ENCODE assay signal across 1 cellular context in genomic region chr11:76769645-76770586, GRCh38.
TF ChIP-seq lines count a peak whose summit lies in the region.

No MANE protein-coding gene starts in this region.

TF ChIP-seq in HepG2, 621 proteins besides CTCF, POLR2A, EP300 and RAD21 (continued from another document and continues in another):
- peak; percentile 82 for TF ChIP-seq HNF4G (IDR thresholded peaks at IDR 0.05; ENCODE audit: borderline replicate concordance, low read depth, low read length)
- TF ChIP-seq HNF4G (CRISPR knock-in tag; IDR thresholded peaks at IDR 0.05; ENCODE audit: borderline replicate concordance, low read depth) = no peak
- TF ChIP-seq HOXA9 (CRISPR knock-in tag; IDR thresholded peaks at IDR 0.05; ENCODE audit: borderline replicate concordance) = no peak
- peak; percentile 91 for TF ChIP-seq HNF4A (CRISPR knock-in tag; IDR thresholded peaks at IDR 0.05)
- peak; percentile 97 for TF ChIP-seq HIC2 (CRISPR knock-in tag; IDR thresholded peaks at IDR 0.05; ENCODE audit: low read depth)
- TF ChIP-seq RCOR2 (CRISPR knock-in tag; IDR thresholded peaks at IDR 0.05) = peak; percentile 53; the same call in 1 of the 2 replicates
- TF ChIP-seq FOXA1 (IDR thresholded peaks at IDR 0.05) = no peak
- TF ChIP-seq FOXA1 (CRISPR knock-in tag; IDR thresholded peaks at IDR 0.05) = 0 out of 2 replicates have a peak, but pooled peaks have one; percentile 3
- no peak for TF ChIP-seq TCF12 (IDR thresholded peaks at IDR 0.05)
- 0 out of 2 replicates have a peak, but pooled peaks have one; percentile 37 for TF ChIP-seq TCF12 (CRISPR knock-in tag; IDR thresholded peaks at IDR 0.05)
- TF ChIP-seq ZNF556 (CRISPR knock-in tag; IDR thresholded peaks at IDR 0.05; ENCODE audit: borderline replicate concordance) = peak; percentile 39; the same call in 1 of the 2 replicates
- no peak for TF ChIP-seq ZNF432 (CRISPR knock-in tag; IDR thresholded peaks at IDR 0.05; ENCODE audit: borderline replicate concordance)
- peak; percentile 98 for TF ChIP-seq RXRA (CRISPR knock-in tag; IDR thresholded peaks at IDR 0.05)
- no peak for TF ChIP-seq CREB3 (CRISPR knock-in tag; IDR thresholded peaks at IDR 0.05)
- peak; percentile 18; the same call in 1 of the 2 replicates for TF ChIP-seq IKZF5 (CRISPR knock-in tag; IDR thresholded peaks at IDR 0.05)
- TF ChIP-seq ZNF704 (CRISPR knock-in tag; IDR thresholded peaks at IDR 0.05; ENCODE audit: borderline replicate concordance) = no peak
- peak; percentile 81; the same call in 1 of the 2 replicates for TF ChIP-seq TFAP4 (IDR thresholded peaks at IDR 0.05; ENCODE audit: borderline replicate concordance, low read depth)
- peak; percentile 26; the same call in 1 of the 2 replicates for TF ChIP-seq ZNF451 (CRISPR knock-in tag; IDR thresholded peaks at IDR 0.05)
- TF ChIP-seq HDAC1 (CRISPR knock-in tag; IDR thresholded peaks at IDR 0.05) = peak; percentile 67
- no peak for TF ChIP-seq RBFOX2 (IDR thresholded peaks at IDR 0.05; ENCODE audit: low read depth, low read length)
- peak; percentile 83 for TF ChIP-seq MED1 (CRISPR knock-in tag; IDR thresholded peaks at IDR 0.05)
- no peak for TF ChIP-seq ZNF562 (CRISPR knock-in tag; IDR thresholded peaks at IDR 0.05; ENCODE audit: borderline replicate concordance)
- TF ChIP-seq ZNF687 (CRISPR knock-in tag; IDR thresholded peaks at IDR 0.05) = peak; percentile 83
- TF ChIP-seq MYC (CRISPR knock-in tag; IDR thresholded peaks at IDR 0.05; ENCODE audit: borderline replicate concordance) = peak; percentile 55; the same call in 1 of the 2 replicates
- no peak for TF ChIP-seq ZNF124 (CRISPR knock-in tag; IDR thresholded peaks at IDR 0.05)
- peak; percentile 62; the same call in 1 of the 2 replicates for TF ChIP-seq SSRP1 (CRISPR knock-in tag; IDR thresholded peaks at IDR 0.05)
- TF ChIP-seq YY1 (IDR thresholded peaks at IDR 0.05; ENCODE audit: insufficient read depth, insufficient replicate concordance, low read depth, low read length) = no peak
- peak; percentile 79 for TF ChIP-seq PAXIP1 (CRISPR knock-in tag; conservative IDR thresholded peaks at IDR 0.05)
- peak; percentile 48 for TF ChIP-seq USF2 (IDR thresholded peaks at IDR 0.05; ENCODE audit: low read depth, low read length)
- TF ChIP-seq USF2 (CRISPR knock-in tag; IDR thresholded peaks at IDR 0.05; ENCODE audit: borderline replicate concordance) = no peak
- TF ChIP-seq SP1 (IDR thresholded peaks at IDR 0.05) = no peak
- TF ChIP-seq SP1 (CRISPR knock-in tag; IDR thresholded peaks at IDR 0.05) = 0 out of 2 replicates have a peak, but pooled peaks have one; percentile 26
- TF ChIP-seq ERF (CRISPR knock-in tag; IDR thresholded peaks at IDR 0.05) = peak; percentile 41; the same call in 1 of the 2 replicates
- no peak for TF ChIP-seq MTF1 (CRISPR knock-in tag; IDR thresholded peaks at IDR 0.05)
- peak; percentile 22; the same call in 1 of the 2 replicates for TF ChIP-seq PITX1 (CRISPR knock-in tag; IDR thresholded peaks at IDR 0.05)
- TF ChIP-seq HNRNPH1 (optimal IDR thresholded peaks at IDR 0.05; ENCODE audit: low read depth, low read length) = no peak
- no peak for TF ChIP-seq BCLAF1 (IDR thresholded peaks at IDR 0.05)
- peak; percentile 41; the same call in 1 of the 2 replicates for TF ChIP-seq ZSCAN21 (CRISPR knock-in tag; IDR thresholded peaks at IDR 0.05; ENCODE audit: borderline replicate concordance)
- no peak for TF ChIP-seq TEAD2 (CRISPR knock-in tag; IDR thresholded peaks at IDR 0.05)
- TF ChIP-seq MIXL1 (CRISPR knock-in tag; IDR thresholded peaks at IDR 0.05) = 0 out of 2 replicates have a peak, but pooled peaks have one; percentile 13
- no peak for TF ChIP-seq KMT2A (CRISPR knock-in tag; IDR thresholded peaks at IDR 0.05)
